In genomic region chr13:20952838-20953237, GRCh38 we compare ENCODE assay signal across 33 cellular contexts.
"Had no signal": no experiment of that assay in that cellular context is flagged by ENCODE, and none has a peak within 500 bp of the region (broad histone marks: within the 10 kb centered on the region; RNA-seq: fewer than 3 reads in every experiment).

No MANE protein-coding gene starts in this region.

- H3K36me3 ChIP-seq: adrenal gland, breast epithelium, SJSA1 had no signal

- H3K27ac ChIP-seq: adrenal gland, body of pancreas, breast epithelium, SJSA1 had no signal

- ATAC-seq: activated CD4-positive, alpha-beta T cell treated with anti-CD3 and anti-CD28 coated beads for 36 hours; activated CD4-positive, CD25-positive, alpha-beta regulatory T cell treated with anti-CD3 and anti-CD28 coated beads, Interleukin-2, amount 50 U/mL, for 24 hours; activated CD8-positive, alpha-beta T cell treated with anti-CD3 and anti-CD28 coated beads, Interleukin-2, amount 10 ng/mL, durations not matched to agents 7 days and 5 days; activated naive CD4-positive, alpha-beta T cell treated with anti-CD3 and anti-CD28 coated beads, Interleukin-2, amount 50 U/mL, for 72 hours; activated T-cell treated with anti-CD3 and anti-CD28 coated beads, Interleukin-2, amount 50 U/mL, for 4 hours; body of pancreas; Panc1; WTC11 had no signal

- H3K4me1 Mint-ChIP-seq: activated CD4-positive, alpha-beta T cell treated with anti-CD3 and anti-CD28 coated beads for 36 hours had no signal

- H3K4me3 Mint-ChIP-seq: activated CD4-positive, alpha-beta T cell treated with anti-CD3 and anti-CD28 coated beads for 36 hours; activated CD4-positive, alpha-beta T cell treated with anti-CD3 and anti-CD28 coated beads, Interleukin-2, amount 10 ng/mL, durations not matched to agents 7 days and 5 days; activated CD8-positive, alpha-beta T cell treated with anti-CD3 and anti-CD28 coated beads, Interleukin-2, amount 10 ng/mL, durations not matched to agents 7 days and 5 days; activated naive CD4-positive, alpha-beta T cell treated with anti-CD3 and anti-CD28 coated beads for 36 hours; activated T-cell treated with anti-CD3 and anti-CD28 coated beads, Interleukin-2, amount 50 U/mL, for 4 hours; activated T-helper 1 cell treated with anti-CD3 and anti-CD28 coated beads, Interleukin-12 subunit alpha, Interleukin-12 subunit beta, Interleukin-2, Interleukin-4 antibody, amounts not matched to agents 30 ng/mL and 10 ng/mL and 1 ng/mL, durations not matched to agents 14 hours and 24 hours and 36 hours; T-helper 1 cell treated with Interleukin-12 subunit alpha and Interleukin-12 subunit beta and Interleukin-4 antibody, amounts not matched to agents 30 μg/mL and 1 μg/mL, for 36 hours; T-helper 2 cell treated with Interferon-gamma antibody and Interleukin-4, amounts not matched to agents 5 μg/mL and 100 μg/mL, for 36 hours; WTC11 had no signal

- H3K27me3 ChIP-seq: body of pancreas, breast epithelium, SJSA1 had no signal

- H3K4me3 ChIP-seq: adrenal gland, body of pancreas, breast epithelium, SJSA1 had no signal

- H3K4me1 ChIP-seq: adrenal gland, breast epithelium, SJSA1 had no signal

- H3K36me3 Mint-ChIP-seq: activated naive CD4-positive, alpha-beta T cell treated with anti-CD3 and anti-CD28 coated beads, Interleukin-2, amount 50 U/mL, for 72 hours; WTC11 had no signal

- H3K4me2 ChIP-seq: SK-N-SH had no signal

- H3K9me3 ChIP-seq: adrenal gland, body of pancreas, breast epithelium, SJSA1, SK-N-SH had no signal

- FAIRE-seq: astrocyte, TTC549 had no signal

- H3K27ac Mint-ChIP-seq: activated CD4-positive, alpha-beta T cell treated with anti-CD3 and anti-CD28 coated beads for 36 hours; activated CD4-positive, alpha-beta T cell treated with anti-CD3 and anti-CD28 coated beads, Interleukin-2, amount 10 ng/mL, durations not matched to agents 7 days and 5 days; activated CD8-positive, alpha-beta T cell treated with anti-CD3 and anti-CD28 coated beads, Interleukin-2, amount 10 ng/mL, durations not matched to agents 7 days and 5 days; activated naive CD4-positive, alpha-beta T cell treated with anti-CD3 and anti-CD28 coated beads for 36 hours; activated naive CD4-positive, alpha-beta T cell treated with anti-CD3 and anti-CD28 coated beads, Interleukin-2, amount 50 U/mL, for 72 hours; activated T-helper 1 cell treated with anti-CD3 and anti-CD28 coated beads, Interleukin-12 subunit alpha, Interleukin-12 subunit beta, Interleukin-2, Interleukin-4 antibody, amounts not matched to agents 30 ng/mL and 10 ng/mL and 1 ng/mL, durations not matched to agents 14 hours and 24 hours and 36 hours; T-helper 1 cell treated with Interleukin-12 subunit alpha and Interleukin-12 subunit beta and Interleukin-4 antibody, amounts not matched to agents 30 μg/mL and 1 μg/mL, for 36 hours; T-helper 2 cell treated with Interferon-gamma antibody and Interleukin-4, amounts not matched to agents 5 μg/mL and 100 μg/mL, for 36 hours; WTC11 had no signal

- H3K9ac ChIP-seq: SK-N-SH had no signal

- H3K9me3 Mint-ChIP-seq: activated naive CD4-positive, alpha-beta T cell treated with anti-CD3 and anti-CD28 coated beads for 36 hours; activated naive CD4-positive, alpha-beta T cell treated with anti-CD3 and anti-CD28 coated beads, Interleukin-2, amount 50 U/mL, for 72 hours; activated T-cell treated with anti-CD3 and anti-CD28 coated beads, Interleukin-2, amount 50 U/mL, for 4 hours; activated T-helper 1 cell treated with anti-CD3 and anti-CD28 coated beads, Interleukin-12 subunit alpha, Interleukin-12 subunit beta, Interleukin-2, Interleukin-4 antibody, amounts not matched to agents 30 ng/mL and 10 ng/mL and 1 ng/mL, durations not matched to agents 14 hours and 24 hours and 36 hours; T-helper 1 cell treated with Interleukin-12 subunit alpha and Interleukin-12 subunit beta and Interleukin-4 antibody, amounts not matched to agents 30 μg/mL and 1 μg/mL, for 36 hours; T-helper 2 cell treated with Interferon-gamma antibody and Interleukin-4, amounts not matched to agents 5 μg/mL and 100 μg/mL, for 36 hours had no signal

- DNase-seq: activated CD4-positive, alpha-beta T cell treated with anti-CD3 and anti-CD28 coated beads for 36 hours; activated CD4-positive, alpha-beta T cell treated with anti-CD3 and anti-CD28 coated beads, Interleukin-2, amount 10 ng/mL, durations not matched to agents 7 days and 5 days; activated CD4-positive, alpha-beta T cell treated with anti-CD3 and anti-CD28 coated beads, Interleukin-2, amount 50 U/mL, for 48 hours; activated CD8-positive, alpha-beta memory T cell treated with anti-CD3 and anti-CD28 coated beads, Interleukin-2, amount 50 U/mL, for 4 hours; activated CD8-positive, alpha-beta T cell treated with anti-CD3 and anti-CD28 coated beads, Interleukin-2, amount 10 ng/mL, durations not matched to agents 7 days and 5 days; activated gamma-delta T cell treated with Interleukin-2 at 50 U/mL for 16 hours; activated naive CD4-positive, alpha-beta T cell treated with anti-CD3 and anti-CD28 coated beads for 36 hours; activated T-cell treated with anti-CD3 and anti-CD28 coated beads for 4 hours; activated T-cell treated with anti-CD3 and anti-CD28 coated beads, Interleukin-2, amount 50 U/mL, for 4 hours; adrenal gland; body of pancreas; NCI-H1105; NCI-H1417 treated with DMSO at 0.1 percent for 48 hours; NCI-H187 treated with DMSO at 0.1 percent for 48 hours; NCI-H2081; NCI-H2171 treated with DMSO at 0.1 percent for 48 hours; NCI-H2227 treated with DMSO at 0.1 percent for 48 hours; NCI-H446; NCI-H524; RPMI8226; SHP77 treated with DMSO at 0.1 percent for 48 hours; SK-N-SH had no signal
